ENCODE assay signal across 17 cellular contexts in genomic region chr2:199057936-199058335, GRCh38.
DNase-seq lines count a peak whose midpoint lies in the region; TF ChIP-seq lines count a peak whose summit lies in the region.
"Had no signal": no experiment of that assay in that cellular context is flagged by ENCODE, and none has a peak within 500 bp of the region (broad histone marks: within the 10 kb centered on the region; RNA-seq: fewer than 3 reads in every experiment).

No MANE protein-coding gene starts in this region.

- CTCF ChIA-PET in mammary epithelial cell (lab: Charles Lee; ENCODE audit: low non-redundant PET): no interaction called here
- CTCF ChIA-PET in MCF 10A (lab: Yijun Ruan, JAX): no interaction called here
- CTCF ChIA-PET in OCI-LY7 (lab: Charles Lee; ENCODE audit: unreplicated experiment): no interaction called here

- dilution Hi-C loops in mammary epithelial cell (cut with HindIII; ENCODE audit: low sequenced_read_pairs): no loop called here

- H3K4me3 Mint-ChIP-seq in MCF 10A (ENCODE audit: unreplicated experiment): no peak overlapping the region
- H3K4me3 Mint-ChIP-seq: CD4-positive, CD25-positive, alpha-beta regulatory T cell; IgD-negative memory B cell had no signal

- no peaks in the 10 kb centered on the region for H3K4me1 Mint-ChIP-seq in MCF 10A (ENCODE audit: insufficient read depth, unreplicated experiment)
- H3K4me1 Mint-ChIP-seq: CD4-positive, CD25-positive, alpha-beta regulatory T cell; IgD-negative memory B cell had no signal

- H3K36me3 Mint-ChIP-seq in MCF 10A (ENCODE audit: insufficient read depth, unreplicated experiment): no peaks in the 10 kb centered on the region
- H3K36me3 Mint-ChIP-seq: CD4-positive, CD25-positive, alpha-beta regulatory T cell; IgD-negative memory B cell had no signal

- in situ Hi-C loops in mammary epithelial cell (cut with MboI; ENCODE audit: low sequenced_read_pairs in 2 of 2) (no loop called here), GM23248 (cut with MboI) (no loop called here)

- peaks cover 49% of the 10 kb centered on the region for H3K27me3 Mint-ChIP-seq in MCF 10A (ENCODE audit: insufficient read depth, unreplicated experiment)
- H3K27me3 Mint-ChIP-seq: CD4-positive, CD25-positive, alpha-beta regulatory T cell had no signal

- peaks cover 25% of the 10 kb centered on the region for H3K9me3 Mint-ChIP-seq in MCF 10A (ENCODE audit: unreplicated experiment)

- TF ChIP-seq CTCF in mammary epithelial cell (conservative IDR thresholded peaks at IDR 0.05 in 1 of 2, IDR thresholded peaks at IDR 0.05 in 1 of 2; ENCODE audit: extremely low read depth in 1 of 2, insufficient read depth in 1 of 2, low read depth in 1 of 2, low read length in 2 of 2) (no peak), MCF 10A (IDR thresholded peaks at IDR 0.05; ENCODE audit: unreplicated experiment) (no peak), OCI-LY7 (conservative IDR thresholded peaks at IDR 0.05; ENCODE audit: low read length) (no peak), foreskin fibroblast (IDR thresholded peaks at IDR 0.05; ENCODE audit: low read depth, low read length) (no peak), colonic mucosa (IDR thresholded peaks at IDR 0.05) (no peak)

- POLR2A ChIA-PET in MCF 10A (lab: Yijun Ruan, JAX): no interaction called here
- POLR2A ChIA-PET in OCI-LY7 (lab: Charles Lee): no interaction called here

- no peaks in the 10 kb centered on the region for H3K4me1 ChIP-seq in mammary epithelial cell (ENCODE audit: insufficient read depth, low read length)
- H3K4me1 ChIP-seq in GM23248 (ENCODE audit: insufficient read depth): peaks cover 14% of the 10 kb centered on the region
- H3K4me1 ChIP-seq in OCI-LY7 (ENCODE audit: insufficient read depth, low read length, poor library complexity, severe bottlenecking): peaks cover 15% of the 10 kb centered on the region
- no peaks in the 10 kb centered on the region for H3K4me1 ChIP-seq in colonic mucosa
- H3K4me1 ChIP-seq: BLaER1 treated with 17β-estradiol and CSF1 and Interleukin-3, amounts not matched to agents 10 nM and 100 nM had no signal

- no peak overlapping the region for H3K27ac Mint-ChIP-seq in MCF 10A (ENCODE audit: low read depth, unreplicated experiment)
- H3K27ac Mint-ChIP-seq: CD4-positive, CD25-positive, alpha-beta regulatory T cell; IgD-negative memory B cell had no signal

- H3K27ac ChIP-seq in mammary epithelial cell (ENCODE audit: insufficient read depth, low read depth, low read length) (no peak overlapping the region), GM23248 (no peak overlapping the region), OCI-LY7 (ENCODE audit: low read depth, low read length, poor library complexity, severe bottlenecking) (no peak overlapping the region), colonic mucosa (no peak overlapping the region)
- H3K27ac ChIP-seq: 22Rv1; BLaER1 treated with 17β-estradiol and CSF1 and Interleukin-3, amounts not matched to agents 10 nM and 100 nM; HL-60 had no signal

- H3K9me2 ChIP-seq in GM23248 (ENCODE audit: insufficient read depth) (no peaks in the 10 kb centered on the region; the same call in 1 of the 2 replicates), OCI-LY7 (ENCODE audit: insufficient read depth, low read length) (no peaks in the 10 kb centered on the region)

- H3K36me3 ChIP-seq in mammary epithelial cell (ENCODE audit: insufficient read depth, low read length): no peaks in the 10 kb centered on the region
- no peaks in the 10 kb centered on the region for H3K36me3 ChIP-seq in GM23248 (ENCODE audit: low read depth)
- H3K36me3 ChIP-seq in OCI-LY7 (ENCODE audit: insufficient read depth, low read length): peaks cover 8% of the 10 kb centered on the region; the same call in 1 of the 2 replicates
- no peaks in the 10 kb centered on the region for H3K36me3 ChIP-seq in colonic mucosa
- H3K36me3 ChIP-seq: BLaER1 treated with 17β-estradiol and CSF1 and Interleukin-3, amounts not matched to agents 10 nM and 100 nM had no signal

- BruUV-seq in mammary epithelial cell (replicated peaks; lab: Mats Ljungman, UMichigan) (no TSS peak), MCF 10A (replicated peaks; lab: Mats Ljungman, UMichigan) (no TSS peak), OCI-LY7 (replicated peaks; lab: Mats Ljungman, UMichigan) (no TSS peak)

- H3F3A ChIP-seq in GM23248 (ENCODE audit: insufficient read depth): peaks cover 8% of the 10 kb centered on the region

- no peak overlapping the region for H2AFZ ChIP-seq in mammary epithelial cell (ENCODE audit: low read depth, low read length)
- no peak overlapping the region for H2AFZ ChIP-seq in GM23248
- peak overlapping the region; percentile 66; the same call in 1 of the 2 replicates for H2AFZ ChIP-seq in OCI-LY7 (ENCODE audit: low read length)

- DNase-seq in mammary epithelial cell (peak; percentile 14), MCF 10A (ENCODE audit: unreplicated experiment) (no peak), GM23248 (peak; percentile 65), OCI-LY7 (ENCODE audit: low spot score) (no peak), foreskin fibroblast (peak; percentile 2 to 3), LoVo (ENCODE audit: low spot score) (no peak), colonic mucosa (no peak), putamen (ENCODE audit: low spot score) (no peak)
- DNase-seq: Calu3; CD4-positive, CD25-positive, alpha-beta regulatory T cell; DMS 273 treated with DMSO at 0.1 percent for 48 hours; GF-D8; KG1 had no signal

- H3K4me3 ChIP-seq in mammary epithelial cell (replicated peaks in 1 of 3; ENCODE audit: insufficient read depth in 1 of 3, low read depth in 2 of 3, low read length in 3 of 3): no peak overlapping the region
- no peak overlapping the region for H3K4me3 ChIP-seq in GM23248
- H3K4me3 ChIP-seq in OCI-LY7 (ENCODE audit: low read depth, low read length, poor library complexity, severe bottlenecking): no peak overlapping the region
- H3K4me3 ChIP-seq in foreskin fibroblast (ENCODE audit: low read depth in 1 of 2, low read length in 2 of 2): no peak overlapping the region
- H3K4me3 ChIP-seq in colonic mucosa: no peak overlapping the region
- H3K4me3 ChIP-seq: BLaER1 treated with 17β-estradiol and CSF1 and Interleukin-3, amounts not matched to agents 10 nM and 100 nM had no signal

- H3K27me3 ChIP-seq in mammary epithelial cell (ENCODE audit: insufficient read depth, low read length) (no peaks in the 10 kb centered on the region), GM23248 (replicated peaks; ENCODE audit: insufficient read depth) (no peaks in the 10 kb centered on the region), colonic mucosa (no peaks in the 10 kb centered on the region)
- H3K27me3 ChIP-seq: BLaER1 treated with 17β-estradiol and CSF1 and Interleukin-3, amounts not matched to agents 10 nM and 100 nM had no signal

- 55% methylated on average over 2 of the region's 2 CpGs for WGBS in mammary epithelial cell (ENCODE audit: low coverage, missing lambda C conversion rate)
- 21 to 27% methylated on average over 2 of the region's 2 CpGs for WGBS in GM23248 (ENCODE audit: low coverage in 1 of 2, low lambda C conversion rate in 2 of 2, missing lambda C conversion rate in 2 of 2), 2 experiments

- H4K20me1 ChIP-seq in mammary epithelial cell (ENCODE audit: insufficient read depth, low read length): no peaks in the 10 kb centered on the region
- H4K20me1 ChIP-seq in GM23248 (ENCODE audit: insufficient read depth): no peaks in the 10 kb centered on the region
- no peaks in the 10 kb centered on the region for H4K20me1 ChIP-seq in OCI-LY7 (ENCODE audit: insufficient read depth, low read length)
- H4K20me1 ChIP-seq: BLaER1 treated with 17β-estradiol and CSF1 and Interleukin-3, amounts not matched to agents 10 nM and 100 nM had no signal

- H3K79me2 ChIP-seq in mammary epithelial cell (ENCODE audit: insufficient read depth, low read length) (no peaks in the 10 kb centered on the region), GM23248 (ENCODE audit: insufficient read depth) (no peaks in the 10 kb centered on the region), OCI-LY7 (ENCODE audit: insufficient read depth, low read depth, low read length) (no peaks in the 10 kb centered on the region)

- H3K4me2 ChIP-seq in mammary epithelial cell (ENCODE audit: insufficient read depth, low read depth, low read length): no peak overlapping the region
- H3K4me2 ChIP-seq in GM23248 (ENCODE audit: unreplicated experiment): no peak overlapping the region
- H3K4me2 ChIP-seq in OCI-LY7 (ENCODE audit: low read length): no peak overlapping the region
- H3K4me2 ChIP-seq: BLaER1 treated with 17β-estradiol and CSF1 and Interleukin-3, amounts not matched to agents 10 nM and 100 nM had no signal

- H3K9me3 ChIP-seq in mammary epithelial cell (replicated peaks; ENCODE audit: insufficient read depth, low read length) (no peaks in the 10 kb centered on the region), GM23248 (ENCODE audit: low read depth) (peaks cover 4% of the 10 kb centered on the region), OCI-LY7 (ENCODE audit: low read length) (peaks cover 45% of the 10 kb centered on the region), colonic mucosa (no peaks in the 10 kb centered on the region)

- H3K9ac ChIP-seq in mammary epithelial cell (ENCODE audit: insufficient read depth, low read length) (no peak overlapping the region), GM23248 (no peak overlapping the region), colonic mucosa (ENCODE audit: low read depth in 2 of 2, low read length in 2 of 2) (no peak overlapping the region)
- H3K9ac ChIP-seq: BLaER1 treated with 17β-estradiol and CSF1 and Interleukin-3, amounts not matched to agents 10 nM and 100 nM had no signal

- intact Hi-C loops in mammary epithelial cell (cut with micrococcal nuclease): no loop called here
- intact Hi-C loops in MCF 10A (cut with micrococcal nuclease): no loop called here
- intact Hi-C loops in OCI-LY7 (cut with micrococcal nuclease; ENCODE audit: unreplicated experiment): no loop called here
- intact Hi-C loops in colonic mucosa (cut with DNase I): no loop called here

Comparison
In these comparisons a context has a peak if more than half of its experiments do, and no peak if none do; other contexts are left out.
1. DNase-seq: peak in mammary epithelial cell (single experiment), GM23248 (single experiment) and foreskin fibroblast (2 of 2); none in MCF 10A (single experiment), OCI-LY7 (single experiment), LoVo (single experiment), colonic mucosa (single experiment) and putamen (single experiment).